In genomic region chr9:124266139-124266825, GRCh38 we compare ENCODE assay signal across 12 cellular contexts. TPM values are rescaled to one million over a fixed set of nuclear protein-coding genes. Genes with fewer than 3 reads are reported as not detected.
DNase-seq lines count a peak whose midpoint lies in the region; ATAC-seq and TF ChIP-seq lines count a peak whose summit lies in the region.
"Had no signal": no experiment of that assay in that cellular context is flagged by ENCODE, and none has a peak within 500 bp of the region (broad histone marks: within the 10 kb centered on the region; RNA-seq: fewer than 3 reads in every experiment).

No MANE protein-coding gene starts in this region.

- H3K27ac ChIP-seq in GM23248 (peak overlapping the region; percentile 94), VCaP (peak overlapping the region; percentile 74), liver (ENCODE audit: low read depth in 1 of 2, low read length in 2 of 2) (peak overlapping the region; percentile 97 to 98)
- no peak overlapping the region for H3K27ac ChIP-seq in effector memory CD4-positive, alpha-beta T cell (ENCODE audit: insufficient read depth, low read length, poor library complexity, severe bottlenecking)

- no peak for TF ChIP-seq RAD21 in liver (IDR thresholded peaks at IDR 0.05)

- TF ChIP-seq CTCF in VCaP (conservative IDR thresholded peaks at IDR 0.05) (no peak), liver (IDR thresholded peaks at IDR 0.05; ENCODE audit: low read depth, low read length, missing input control) (no peak)

- H3K27ac Mint-ChIP-seq in stimulated activated naive B cell treated with anti-CD40 and anti-IgM and Interleukin-4, amounts not matched to agents 10 μg/mL and 1 μg/mL and 100 μg/mL, for 72 hours: peak overlapping the region; percentile 84
- H3K27ac Mint-ChIP-seq: T-helper 1 cell treated with Interleukin-12 subunit alpha and Interleukin-12 subunit beta and Interleukin-4 antibody, amounts not matched to agents 30 μg/mL and 1 μg/mL, for 36 hours had no signal

- peak overlapping the region; percentile 79 for H3K9ac ChIP-seq in GM23248
- H3K9ac ChIP-seq in liver (ENCODE audit: low read depth in 1 of 2, low read length in 2 of 2): peak overlapping the region in 1 of 2 donors; percentile 57

- peaks cover 17 to 43% of the 10 kb centered on the region in 2 donors for H3K36me3 Mint-ChIP-seq in stimulated activated naive B cell treated with anti-CD40 and anti-IgM and Interleukin-4, amounts not matched to agents 10 μg/mL and 1 μg/mL and 100 μg/mL, for 72 hours
- H3K36me3 Mint-ChIP-seq: activated naive CD4-positive, alpha-beta T cell treated with anti-CD3 and anti-CD28 coated beads, Interleukin-2, amount 50 U/mL, for 72 hours had no signal

- H3K9me3 Mint-ChIP-seq in stimulated activated naive B cell treated with anti-CD40 and anti-IgM and Interleukin-4, amounts not matched to agents 10 μg/mL and 1 μg/mL and 100 μg/mL, for 72 hours: no peaks in the 10 kb centered on the region
- H3K9me3 Mint-ChIP-seq: activated naive CD4-positive, alpha-beta T cell treated with anti-CD3 and anti-CD28 coated beads, Interleukin-2, amount 50 U/mL, for 72 hours; T-helper 1 cell treated with Interleukin-12 subunit alpha and Interleukin-12 subunit beta and Interleukin-4 antibody, amounts not matched to agents 30 μg/mL and 1 μg/mL, for 36 hours had no signal

- peaks cover 99% of the 10 kb centered on the region for H3K79me2 ChIP-seq in GM23248 (ENCODE audit: insufficient read depth)

- WGBS in GM23248 (ENCODE audit: low coverage in 1 of 2, low lambda C conversion rate in 2 of 2, missing lambda C conversion rate in 2 of 2), 2 experiments: 78 to 81% methylated on average over 13 of the region's 13 CpGs
- WGBS in liver: 83% methylated on average over 13 of the region's 13 CpGs

- H3K4me3 Mint-ChIP-seq in stimulated activated naive B cell treated with anti-CD40 and anti-IgM and Interleukin-4, amounts not matched to agents 10 μg/mL and 1 μg/mL and 100 μg/mL, for 72 hours: peak overlapping the region in 1 of 2 donors; percentile 17
- H3K4me3 Mint-ChIP-seq: T-helper 1 cell treated with Interleukin-12 subunit alpha and Interleukin-12 subunit beta and Interleukin-4 antibody, amounts not matched to agents 30 μg/mL and 1 μg/mL, for 36 hours had no signal

- H3K27me3 ChIP-seq in GM23248 (replicated peaks; ENCODE audit: insufficient read depth) (no peaks in the 10 kb centered on the region), liver (ENCODE audit: control insufficient read depth in 4 of 4, insufficient read depth in 4 of 4, low read length in 3 of 4) (no peaks in the 10 kb centered on the region)
- H3K27me3 ChIP-seq in effector memory CD4-positive, alpha-beta T cell (replicated peaks; ENCODE audit: control insufficient read depth, insufficient read depth, low read length, poor library complexity, severe bottlenecking): no peaks in the 10 kb centered on the region

- peak overlapping the region; percentile 55 for H3K4me2 ChIP-seq in GM23248 (ENCODE audit: unreplicated experiment)

- no peaks in the 10 kb centered on the region for H3K36me3 ChIP-seq in GM23248 (ENCODE audit: low read depth)
- no peaks in the 10 kb centered on the region for H3K36me3 ChIP-seq in liver (ENCODE audit: control insufficient read depth in 4 of 4, insufficient read depth in 3 of 4, low read depth in 1 of 4, low read length in 3 of 4)
- H3K36me3 ChIP-seq in effector memory CD4-positive, alpha-beta T cell (ENCODE audit: control insufficient read depth, insufficient read depth, low read length): no peaks in the 10 kb centered on the region

- H3K4me1 Mint-ChIP-seq in stimulated activated naive B cell treated with anti-CD40 and anti-IgM and Interleukin-4, amounts not matched to agents 10 μg/mL and 1 μg/mL and 100 μg/mL, for 72 hours: peaks cover 55 to 97% of the 10 kb centered on the region in 2 donors

- no peaks in the 10 kb centered on the region for H3K9me3 ChIP-seq in GM23248 (ENCODE audit: low read depth)
- H3K9me3 ChIP-seq in liver (ENCODE audit: control insufficient read depth in 4 of 4, low read length in 3 of 4): no peaks in the 10 kb centered on the region
- no peaks in the 10 kb centered on the region for H3K9me3 ChIP-seq in effector memory CD4-positive, alpha-beta T cell (ENCODE audit: control insufficient read depth, low read length)

- H3F3A ChIP-seq in GM23248 (ENCODE audit: insufficient read depth): peaks cover 56% of the 10 kb centered on the region

- no peak for ATAC-seq in stimulated activated naive B cell treated with anti-CD40 and anti-IgM and Interleukin-4, amounts not matched to agents 10 μg/mL and 1 μg/mL and 100 μg/mL, for 72 hours (replicated peaks)
- ATAC-seq in HG03432 (IDR thresholded peaks at IDR 0.05; ENCODE audit: unreplicated experiment) (no peak), GM21786 (IDR thresholded peaks at IDR 0.05; ENCODE audit: unreplicated experiment) (no peak)
- ATAC-seq: activated naive CD4-positive, alpha-beta T cell treated with anti-CD3 and anti-CD28 coated beads, Interleukin-2, amount 50 U/mL, for 72 hours had no signal

- no peaks in the 10 kb centered on the region for H4K20me1 ChIP-seq in GM23248 (ENCODE audit: insufficient read depth)

- peaks cover 76% of the 10 kb centered on the region for H3K4me1 ChIP-seq in GM23248 (ENCODE audit: insufficient read depth)
- H3K4me1 ChIP-seq in liver (ENCODE audit: control insufficient read depth in 4 of 4, insufficient read depth in 4 of 4, low read length in 3 of 4): peaks cover 32 to 87% (median 59%) of the 10 kb centered on the region in 4 donors
- no peaks in the 10 kb centered on the region for H3K4me1 ChIP-seq in effector memory CD4-positive, alpha-beta T cell (ENCODE audit: control insufficient read depth, insufficient read depth, low read length, poor library complexity, severe bottlenecking)

- peak; percentile 61 for DNase-seq in GM23248
- DNase-seq in stimulated activated naive B cell treated with anti-CD40 and anti-IgM and Interleukin-4, amounts not matched to agents 10 μg/mL and 1 μg/mL and 100 μg/mL, for 72 hours: no peak
- DNase-seq in stimulated activated CD4-positive, alpha-beta T cell treated with anti-CD3 and anti-CD28 coated beads, Interleukin-4, amount 100 ng/mL, for 24 hours: no peak
- no peak for DNase-seq in effector memory CD4-positive, alpha-beta T cell
- DNase-seq: activated CD8-positive, alpha-beta memory T cell treated with anti-CD3 and anti-CD28 coated beads for 24 hours; NCI-H1105 treated with DMSO at 0.1 percent for 48 hours had no signal

- H3K4me3 ChIP-seq in GM23248 (0 out of 2 replicates have a peak overlapping the region, but pooled peaks have one; percentile 30), liver (ENCODE audit: low read depth in 1 of 3, low read length in 3 of 3) (no peak overlapping the region)
- no peak overlapping the region for H3K4me3 ChIP-seq in effector memory CD4-positive, alpha-beta T cell (ENCODE audit: insufficient read depth, low read depth, low read length, poor library complexity, severe bottlenecking)

- H3K9me2 ChIP-seq in GM23248 (ENCODE audit: insufficient read depth): no peaks in the 10 kb centered on the region

- in situ Hi-C loops in GM23248 (cut with MboI): no loop called here

- H3K27me3 Mint-ChIP-seq in stimulated activated naive B cell treated with anti-CD40 and anti-IgM and Interleukin-4, amounts not matched to agents 10 μg/mL and 1 μg/mL and 100 μg/mL, for 72 hours: no peaks in the 10 kb centered on the region

- no peak overlapping the region for H2AFZ ChIP-seq in GM23248

TF ChIP-seq in liver, 16 proteins besides CTCF, POLR2A, EP300 and RAD21 (continues in another document):
- TF ChIP-seq GABPA (IDR thresholded peaks at IDR 0.05 in 1 of 2, conservative IDR thresholded peaks at IDR 0.05 in 1 of 2) (no peak), HNF4A (conservative IDR thresholded peaks at IDR 0.05) (no peak), RXRA (IDR thresholded peaks at IDR 0.05) (no peak), HNF4G (IDR thresholded peaks at IDR 0.05) (no peak), FOXA2 (IDR thresholded peaks at IDR 0.05) (no peak), NR2F2 (IDR thresholded peaks at IDR 0.05) (no peak), SP1 (IDR thresholded peaks at IDR 0.05) (no peak), REST (IDR thresholded peaks at IDR 0.05) (no peak), YY1 (IDR thresholded peaks at IDR 0.05) (no peak), MAX (IDR thresholded peaks at IDR 0.05) (no peak), FOXA1 (IDR thresholded peaks at IDR 0.05) (no peak), TAF1 (conservative IDR thresholded peaks at IDR 0.05) (no peak), JUND (IDR thresholded peaks at IDR 0.05) (no peak)

RNA-seq across cellular contexts. Expression of gene NEK6, which starts 8.5 kb away (rescaled TPM):
- total RNA-seq in GM23248 (2014; rRNA removed; shearing (Covaris generic)): 33.0 and 43.7 TPM in 2 replicates
- polyA plus RNA-seq in GM23248 (2016; fragmentation: Nextera tagmentation; extraction: Ambion mirVana) (69.6 and 69.7 TPM in 2 replicates), liver (10 to 100 TPM; 32.5 to 49.7 TPM)
- total RNA-seq in liver: 10 to 100 TPM; 36.4 to 48.5 TPM
